1 cellular context compared by ENCODE assay signal in the genomic region with DNA sequence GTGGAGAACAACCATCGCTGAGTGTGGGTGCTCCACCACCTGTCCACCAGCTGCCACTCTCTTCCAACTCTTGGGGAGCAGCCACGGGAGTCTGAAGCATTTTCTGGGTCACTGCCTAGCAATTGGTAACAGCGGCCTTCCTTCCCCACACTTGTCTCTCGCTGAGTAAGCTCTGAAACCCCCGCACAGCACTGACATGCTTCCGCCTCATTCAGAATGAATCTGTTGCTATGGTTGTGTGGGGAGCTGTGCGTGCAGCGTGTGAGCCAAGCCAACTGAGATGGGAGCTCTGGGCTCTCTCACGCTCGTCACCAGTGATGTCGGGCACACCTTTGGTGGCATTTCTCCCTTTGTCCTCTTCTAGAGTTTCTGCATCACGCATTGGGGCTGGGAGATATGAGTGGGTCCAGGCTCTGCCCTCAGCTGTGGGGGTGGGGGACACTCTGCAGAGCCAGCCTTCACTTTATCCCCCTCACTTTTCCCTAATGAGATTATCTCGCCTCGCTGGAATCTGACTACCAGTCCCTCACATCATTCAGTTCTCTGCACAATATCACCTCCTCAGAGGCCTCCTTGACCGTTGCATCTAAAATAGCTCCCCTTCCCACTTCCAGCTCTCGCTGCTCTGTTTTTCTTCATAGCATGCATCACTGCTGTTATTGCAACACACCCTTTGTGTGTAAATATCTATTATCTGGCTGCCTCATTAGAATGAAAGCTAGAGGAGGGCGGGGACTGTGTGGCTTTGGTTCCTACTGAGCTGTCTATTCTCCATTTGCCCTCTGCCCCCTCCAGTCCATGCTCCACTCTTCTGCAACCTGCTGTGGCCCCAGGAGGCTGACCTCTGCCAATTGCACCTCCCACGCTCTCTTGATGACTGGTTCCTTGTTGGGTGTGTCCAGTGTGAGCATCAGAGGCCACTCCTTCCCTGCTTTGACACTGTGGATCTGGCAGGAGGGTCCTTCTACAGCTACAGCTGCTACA.
TF ChIP-seq lines count a peak whose summit lies in the region.

No MANE protein-coding gene starts in this region.

TF ChIP-seq in GM12878, 131 proteins besides CTCF, POLR2A, EP300 and RAD21 (continued from another document):
- TF ChIP-seq REST (IDR thresholded peaks at IDR 0.05; ENCODE audit: low read depth, low read length) (0 out of 2 replicates have a peak, but pooled peaks have one; percentile 32), POU2F2 (IDR thresholded peaks at IDR 0.05; ENCODE audit: borderline replicate concordance, low read depth, low read length) (peak; percentile 70; the same call in 1 of the 3 replicates), JUND (IDR thresholded peaks at IDR 0.05; ENCODE audit: low read depth, low read length) (peak; percentile 55; the same call in 1 of the 2 replicates), CHD4 (IDR thresholded peaks at IDR 0.05) (no peak), PAX8 (IDR thresholded peaks at IDR 0.05) (no peak), PAX5 (IDR thresholded peaks at IDR 0.05; ENCODE audit: borderline replicate concordance, low read depth, low read length) (peak; percentile 87; the same call in 1 of the 2 replicates), RB1 (IDR thresholded peaks at IDR 0.05; ENCODE audit: borderline replicate concordance) (no peak), CBFB (IDR thresholded peaks at IDR 0.05; ENCODE audit: low read depth) (0 out of 2 replicates have a peak, but pooled peaks have one; percentile 51), GABPA (IDR thresholded peaks at IDR 0.05; ENCODE audit: low read depth) (no peak), HDAC2 (IDR thresholded peaks at IDR 0.05) (no peak), ZNF687 (IDR thresholded peaks at IDR 0.05) (peak; percentile 81), CREB1 (IDR thresholded peaks at IDR 0.05; ENCODE audit: low read depth) (peak; percentile 56; the same call in 1 of the 2 replicates), MAX (IDR thresholded peaks at IDR 0.05; ENCODE audit: low read depth, low read length) (0 out of 2 replicates have a peak, but pooled peaks have one; percentile 40), ASH2L (IDR thresholded peaks at IDR 0.05; ENCODE audit: borderline replicate concordance, low read depth) (no peak), POLR2AphosphoS2 (IDR thresholded peaks at IDR 0.05; ENCODE audit: low read depth, low read length) (no peak), NFIC (IDR thresholded peaks at IDR 0.05; ENCODE audit: low read depth, low read length) (peak; percentile 73), MEF2B (IDR thresholded peaks at IDR 0.05; ENCODE audit: partially characterized antibody, poor library complexity, severe bottlenecking) (peak; percentile 42), IKZF1 (conservative IDR thresholded peaks at IDR 0.05) (peak; percentile 83), MEF2A (IDR thresholded peaks at IDR 0.05; ENCODE audit: insufficient read depth, low read depth, low read length) (0 out of 2 replicates have a peak, but pooled peaks have one; percentile 38), CBX3 (IDR thresholded peaks at IDR 0.05; ENCODE audit: borderline replicate concordance, low read depth) (no peak), SMC3 (IDR thresholded peaks at IDR 0.05; ENCODE audit: borderline replicate concordance, low read length) (no peak)
- TF ChIP-seq, protein P1, sequence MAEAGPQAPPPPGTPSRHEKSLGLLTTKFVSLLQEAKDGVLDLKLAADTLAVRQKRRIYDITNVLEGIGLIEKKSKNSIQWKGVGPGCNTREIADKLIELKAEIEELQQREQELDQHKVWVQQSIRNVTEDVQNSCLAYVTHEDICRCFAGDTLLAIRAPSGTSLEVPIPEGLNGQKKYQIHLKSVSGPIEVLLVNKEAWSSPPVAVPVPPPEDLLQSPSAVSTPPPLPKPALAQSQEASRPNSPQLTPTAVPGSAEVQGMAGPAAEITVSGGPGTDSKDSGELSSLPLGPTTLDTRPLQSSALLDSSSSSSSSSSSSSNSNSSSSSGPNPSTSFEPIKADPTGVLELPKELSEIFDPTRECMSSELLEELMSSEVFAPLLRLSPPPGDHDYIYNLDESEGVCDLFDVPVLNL (IDR thresholded peaks at IDR 0.05; ENCODE audit: low read depth, low read length) = no peak
